In genomic region chr4:17482716-17483115, GRCh38 we compare ENCODE assay signal across 1 cellular context.
TF ChIP-seq lines count a peak whose summit lies in the region.

No MANE protein-coding gene starts in this region.

TF ChIP-seq in GM12878, 131 proteins besides CTCF, POLR2A, EP300 and RAD21 (continued from another document):
- TF ChIP-seq, protein P1, sequence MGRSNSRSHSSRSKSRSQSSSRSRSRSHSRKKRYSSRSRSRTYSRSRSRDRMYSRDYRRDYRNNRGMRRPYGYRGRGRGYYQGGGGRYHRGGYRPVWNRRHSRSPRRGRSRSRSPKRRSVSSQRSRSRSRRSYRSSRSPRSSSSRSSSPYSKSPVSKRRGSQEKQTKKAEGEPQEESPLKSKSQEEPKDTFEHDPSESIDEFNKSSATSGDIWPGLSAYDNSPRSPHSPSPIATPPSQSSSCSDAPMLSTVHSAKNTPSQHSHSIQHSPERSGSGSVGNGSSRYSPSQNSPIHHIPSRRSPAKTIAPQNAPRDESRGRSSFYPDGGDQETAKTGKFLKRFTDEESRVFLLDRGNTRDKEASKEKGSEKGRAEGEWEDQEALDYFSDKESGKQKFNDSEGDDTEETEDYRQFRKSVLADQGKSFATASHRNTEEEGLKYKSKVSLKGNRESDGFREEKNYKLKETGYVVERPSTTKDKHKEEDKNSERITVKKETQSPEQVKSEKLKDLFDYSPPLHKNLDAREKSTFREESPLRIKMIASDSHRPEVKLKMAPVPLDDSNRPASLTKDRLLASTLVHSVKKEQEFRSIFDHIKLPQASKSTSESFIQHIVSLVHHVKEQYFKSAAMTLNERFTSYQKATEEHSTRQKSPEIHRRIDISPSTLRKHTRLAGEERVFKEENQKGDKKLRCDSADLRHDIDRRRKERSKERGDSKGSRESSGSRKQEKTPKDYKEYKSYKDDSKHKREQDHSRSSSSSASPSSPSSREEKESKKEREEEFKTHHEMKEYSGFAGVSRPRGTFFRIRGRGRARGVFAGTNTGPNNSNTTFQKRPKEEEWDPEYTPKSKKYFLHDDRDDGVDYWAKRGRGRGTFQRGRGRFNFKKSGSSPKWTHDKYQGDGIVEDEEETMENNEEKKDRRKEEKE (IDR thresholded peaks at IDR 0.05) = no peak
- TF ChIP-seq BCL11A (IDR thresholded peaks at IDR 0.05; ENCODE audit: low read depth, low read length) = no peak
- no peak for TF ChIP-seq TBL1XR1 (IDR thresholded peaks at IDR 0.05; ENCODE audit: low read depth, low read length)
- TF ChIP-seq CHD1 (IDR thresholded peaks at IDR 0.05; ENCODE audit: low read depth, low read length) = no peak
- no peak for TF ChIP-seq RB1 (IDR thresholded peaks at IDR 0.05; ENCODE audit: borderline replicate concordance)
- no peak for TF ChIP-seq EZH2 (IDR thresholded peaks at IDR 0.05; ENCODE audit: borderline replicate concordance, control insufficient read depth, low read depth, low read length)
- no peak for TF ChIP-seq ETV6 (conservative IDR thresholded peaks at IDR 0.05 in 1 of 2, IDR thresholded peaks at IDR 0.05 in 1 of 2; ENCODE audit: borderline replicate concordance in 1 of 2, low read depth in 1 of 2)
- no peak for TF ChIP-seq USF2 (IDR thresholded peaks at IDR 0.05; ENCODE audit: borderline replicate concordance, low read depth, low read length)
- no peak for TF ChIP-seq PAX5 (IDR thresholded peaks at IDR 0.05; ENCODE audit: borderline replicate concordance, low read depth, low read length)
- TF ChIP-seq NFIC (IDR thresholded peaks at IDR 0.05; ENCODE audit: low read depth, low read length) = no peak
- no peak for TF ChIP-seq HSF1 (IDR thresholded peaks at IDR 0.05; ENCODE audit: low read depth, low read length)
- TF ChIP-seq IRF3 (IDR thresholded peaks at IDR 0.05) = no peak
- no peak for TF ChIP-seq JUNB (IDR thresholded peaks at IDR 0.05)
TF ChIP-seq in GM12878: peak in this region for 0.
